In genomic region chr19:51804789-51805188, GRCh38 we compare ENCODE assay signal across 1 cellular context.
TF ChIP-seq lines count a peak whose summit lies in the region.
"Not testable (repeated sequence)": the region's sequence is repeated elsewhere in the genome, so short reads cannot be mapped to it uniquely, and the experiment has no call there.

No MANE protein-coding gene starts in this region.

TF ChIP-seq in HepG2, 621 proteins besides CTCF, POLR2A, EP300 and RAD21 (continues in another document):
- TF ChIP-seq FOXO1 (CRISPR knock-in tag; IDR thresholded peaks at IDR 0.05) (peak; percentile 82; the same call in 1 of the 2 replicates), POGZ (CRISPR knock-in tag; IDR thresholded peaks at IDR 0.05) (peak; percentile 79), ZGPAT (CRISPR knock-in tag; IDR thresholded peaks at IDR 0.05) (0 out of 2 replicates have a peak, but pooled peaks have one; percentile 31), NR2F6 (IDR thresholded peaks at IDR 0.05) (peak; percentile 43; the same call in 1 of the 2 replicates), DPF2 (CRISPR knock-in tag; IDR thresholded peaks at IDR 0.05; ENCODE audit: borderline replicate concordance, low read depth) (peak; percentile 43; the same call in 1 of the 2 replicates), CBX5 (CRISPR knock-in tag; IDR thresholded peaks at IDR 0.05; ENCODE audit: borderline replicate concordance) (peak; percentile 69; the same call in 1 of the 2 replicates), GATAD1 (CRISPR knock-in tag; IDR thresholded peaks at IDR 0.05) (0 out of 2 replicates have a peak, but pooled peaks have one; percentile 19), ZNF614 (CRISPR knock-in tag; IDR thresholded peaks at IDR 0.05; ENCODE audit: borderline replicate concordance) (peak; percentile 74), GABPA (CRISPR knock-in tag; IDR thresholded peaks at IDR 0.05; ENCODE audit: low read depth) (peak; percentile 26; the same call in 1 of the 2 replicates), THAP11 (CRISPR knock-in tag; IDR thresholded peaks at IDR 0.05) (peak; percentile 27; the same call in 1 of the 2 replicates), ZBTB20 (CRISPR knock-in tag; IDR thresholded peaks at IDR 0.05; ENCODE audit: borderline replicate concordance, low read depth) (peak; percentile 98), MEIS2 (CRISPR knock-in tag; IDR thresholded peaks at IDR 0.05) (0 out of 2 replicates have a peak, but pooled peaks have one; percentile 36), ZNF609 (CRISPR knock-in tag; IDR thresholded peaks at IDR 0.05; ENCODE audit: borderline replicate concordance) (peak; percentile 40; the same call in 1 of the 2 replicates), HMGXB4 (CRISPR knock-in tag; IDR thresholded peaks at IDR 0.05; ENCODE audit: borderline replicate concordance in 1 of 2, low read depth in 1 of 2) (0 out of 4 replicates have a peak, but pooled peaks of 1 of the 2 experiments have one; percentile 27), IRF2 (CRISPR knock-in tag; IDR thresholded peaks at IDR 0.05) (peak; percentile 69; the same call in 1 of the 2 replicates), SALL1 (CRISPR knock-in tag; IDR thresholded peaks at IDR 0.05) (peak; percentile 91), ZMYM4 (CRISPR knock-in tag; IDR thresholded peaks at IDR 0.05) (0 out of 2 replicates have a peak, but pooled peaks have one; percentile 21), HDAC2 (CRISPR knock-in tag; IDR thresholded peaks at IDR 0.05) (peak; percentile 59; the same call in 1 of the 2 replicates), GATA4 (IDR thresholded peaks at IDR 0.05; ENCODE audit: borderline replicate concordance, low read depth) (peak; percentile 82; the same call in 1 of the 2 replicates), ZNF792 (CRISPR knock-in tag; IDR thresholded peaks at IDR 0.05) (peak; percentile 58; the same call in 1 of the 2 replicates), FOSL2 (CRISPR knock-in tag; IDR thresholded peaks at IDR 0.05) (peak; percentile 64), ZMAT3 (CRISPR knock-in tag; conservative IDR thresholded peaks at IDR 0.05) (0 out of 2 replicates have a peak, but pooled peaks have one; percentile 41), TRIM24 (CRISPR knock-in tag; IDR thresholded peaks at IDR 0.05) (peak; percentile 94), MED1 (CRISPR knock-in tag; IDR thresholded peaks at IDR 0.05) (peak; percentile 99), TCF7 (IDR thresholded peaks at IDR 0.05; ENCODE audit: low read depth) (peak; percentile 92)
- TF ChIP-seq NR2F6 (CRISPR knock-in tag; IDR thresholded peaks at IDR 0.05); GABPA (IDR thresholded peaks at IDR 0.05; ENCODE audit: low read depth, low read length): not testable (repeated sequence)
- TF ChIP-seq, protein P1, sequence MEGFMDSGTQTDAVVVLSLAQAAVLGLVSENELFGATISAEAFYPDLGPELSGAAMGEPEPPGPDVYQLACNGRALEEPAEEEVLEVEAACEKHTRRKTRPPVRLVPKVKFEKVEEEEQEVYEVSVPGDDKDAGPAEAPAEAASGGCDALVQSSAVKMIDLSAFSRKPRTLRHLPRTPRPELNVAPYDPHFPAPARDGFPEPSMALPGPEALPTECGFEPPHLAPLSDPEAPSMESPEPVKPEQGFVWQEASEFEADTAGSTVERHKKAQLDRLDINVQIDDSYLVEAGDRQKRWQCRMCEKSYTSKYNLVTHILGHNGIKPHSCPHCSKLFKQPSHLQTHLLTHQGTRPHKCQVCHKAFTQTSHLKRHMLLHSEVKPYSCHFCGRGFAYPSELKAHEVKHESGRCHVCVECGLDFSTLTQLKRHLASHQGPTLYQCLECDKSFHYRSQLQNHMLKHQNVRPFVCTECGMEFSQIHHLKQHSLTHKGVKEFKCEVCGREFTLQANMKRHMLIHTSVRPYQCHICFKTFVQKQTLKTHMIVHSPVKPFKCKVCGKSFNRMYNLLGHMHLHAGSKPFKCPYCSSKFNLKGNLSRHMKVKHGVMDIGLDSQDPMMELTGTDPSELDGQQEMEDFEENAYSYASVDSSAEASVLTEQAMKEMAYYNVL (CRISPR knock-in tag; IDR thresholded peaks at IDR 0.05; ENCODE audit: borderline replicate concordance): peak; percentile 99
- TF ChIP-seq, protein P2, sequence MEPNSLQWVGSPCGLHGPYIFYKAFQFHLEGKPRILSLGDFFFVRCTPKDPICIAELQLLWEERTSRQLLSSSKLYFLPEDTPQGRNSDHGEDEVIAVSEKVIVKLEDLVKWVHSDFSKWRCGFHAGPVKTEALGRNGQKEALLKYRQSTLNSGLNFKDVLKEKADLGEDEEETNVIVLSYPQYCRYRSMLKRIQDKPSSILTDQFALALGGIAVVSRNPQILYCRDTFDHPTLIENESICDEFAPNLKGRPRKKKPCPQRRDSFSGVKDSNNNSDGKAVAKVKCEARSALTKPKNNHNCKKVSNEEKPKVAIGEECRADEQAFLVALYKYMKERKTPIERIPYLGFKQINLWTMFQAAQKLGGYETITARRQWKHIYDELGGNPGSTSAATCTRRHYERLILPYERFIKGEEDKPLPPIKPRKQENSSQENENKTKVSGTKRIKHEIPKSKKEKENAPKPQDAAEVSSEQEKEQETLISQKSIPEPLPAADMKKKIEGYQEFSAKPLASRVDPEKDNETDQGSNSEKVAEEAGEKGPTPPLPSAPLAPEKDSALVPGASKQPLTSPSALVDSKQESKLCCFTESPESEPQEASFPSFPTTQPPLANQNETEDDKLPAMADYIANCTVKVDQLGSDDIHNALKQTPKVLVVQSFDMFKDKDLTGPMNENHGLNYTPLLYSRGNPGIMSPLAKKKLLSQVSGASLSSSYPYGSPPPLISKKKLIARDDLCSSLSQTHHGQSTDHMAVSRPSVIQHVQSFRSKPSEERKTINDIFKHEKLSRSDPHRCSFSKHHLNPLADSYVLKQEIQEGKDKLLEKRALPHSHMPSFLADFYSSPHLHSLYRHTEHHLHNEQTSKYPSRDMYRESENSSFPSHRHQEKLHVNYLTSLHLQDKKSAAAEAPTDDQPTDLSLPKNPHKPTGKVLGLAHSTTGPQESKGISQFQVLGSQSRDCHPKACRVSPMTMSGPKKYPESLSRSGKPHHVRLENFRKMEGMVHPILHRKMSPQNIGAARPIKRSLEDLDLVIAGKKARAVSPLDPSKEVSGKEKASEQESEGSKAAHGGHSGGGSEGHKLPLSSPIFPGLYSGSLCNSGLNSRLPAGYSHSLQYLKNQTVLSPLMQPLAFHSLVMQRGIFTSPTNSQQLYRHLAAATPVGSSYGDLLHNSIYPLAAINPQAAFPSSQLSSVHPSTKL (CRISPR knock-in tag; IDR thresholded peaks at IDR 0.05): peak; percentile 88
- TF ChIP-seq, protein P3, sequence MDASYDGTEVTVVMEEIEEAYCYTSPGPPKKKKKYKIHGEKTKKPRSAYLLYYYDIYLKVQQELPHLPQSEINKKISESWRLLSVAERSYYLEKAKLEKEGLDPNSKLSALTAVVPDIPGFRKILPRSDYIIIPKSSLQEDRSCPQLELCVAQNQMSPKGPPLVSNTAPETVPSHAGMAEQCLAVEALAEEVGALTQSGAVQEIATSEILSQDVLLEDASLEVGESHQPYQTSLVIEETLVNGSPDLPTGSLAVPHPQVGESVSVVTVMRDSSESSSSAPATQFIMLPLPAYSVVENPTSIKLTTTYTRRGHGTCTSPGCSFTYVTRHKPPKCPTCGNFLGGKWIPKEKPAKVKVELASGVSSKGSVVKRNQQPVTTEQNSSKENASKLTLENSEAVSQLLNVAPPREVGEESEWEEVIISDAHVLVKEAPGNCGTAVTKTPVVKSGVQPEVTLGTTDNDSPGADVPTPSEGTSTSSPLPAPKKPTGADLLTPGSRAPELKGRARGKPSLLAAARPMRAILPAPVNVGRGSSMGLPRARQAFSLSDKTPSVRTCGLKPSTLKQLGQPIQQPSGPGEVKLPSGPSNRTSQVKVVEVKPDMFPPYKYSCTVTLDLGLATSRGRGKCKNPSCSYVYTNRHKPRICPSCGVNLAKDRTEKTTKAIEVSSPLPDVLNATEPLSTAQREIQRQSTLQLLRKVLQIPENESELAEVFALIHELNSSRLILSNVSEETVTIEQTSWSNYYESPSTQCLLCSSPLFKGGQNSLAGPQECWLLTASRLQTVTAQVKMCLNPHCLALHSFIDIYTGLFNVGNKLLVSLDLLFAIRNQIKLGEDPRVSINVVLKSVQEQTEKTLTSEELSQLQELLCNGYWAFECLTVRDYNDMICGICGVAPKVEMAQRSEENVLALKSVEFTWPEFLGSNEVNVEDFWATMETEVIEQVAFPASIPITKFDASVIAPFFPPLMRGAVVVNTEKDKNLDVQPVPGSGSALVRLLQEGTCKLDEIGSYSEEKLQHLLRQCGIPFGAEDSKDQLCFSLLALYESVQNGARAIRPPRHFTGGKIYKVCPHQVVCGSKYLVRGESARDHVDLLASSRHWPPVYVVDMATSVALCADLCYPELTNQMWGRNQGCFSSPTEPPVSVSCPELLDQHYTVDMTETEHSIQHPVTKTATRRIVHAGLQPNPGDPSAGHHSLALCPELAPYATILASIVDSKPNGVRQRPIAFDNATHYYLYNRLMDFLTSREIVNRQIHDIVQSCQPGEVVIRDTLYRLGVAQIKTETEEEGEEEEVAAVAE (CRISPR knock-in tag; IDR thresholded peaks at IDR 0.05; ENCODE audit: borderline replicate concordance): 0 out of 2 replicates have a peak, but pooled peaks have one; percentile 46
- TF ChIP-seq, protein P4, sequence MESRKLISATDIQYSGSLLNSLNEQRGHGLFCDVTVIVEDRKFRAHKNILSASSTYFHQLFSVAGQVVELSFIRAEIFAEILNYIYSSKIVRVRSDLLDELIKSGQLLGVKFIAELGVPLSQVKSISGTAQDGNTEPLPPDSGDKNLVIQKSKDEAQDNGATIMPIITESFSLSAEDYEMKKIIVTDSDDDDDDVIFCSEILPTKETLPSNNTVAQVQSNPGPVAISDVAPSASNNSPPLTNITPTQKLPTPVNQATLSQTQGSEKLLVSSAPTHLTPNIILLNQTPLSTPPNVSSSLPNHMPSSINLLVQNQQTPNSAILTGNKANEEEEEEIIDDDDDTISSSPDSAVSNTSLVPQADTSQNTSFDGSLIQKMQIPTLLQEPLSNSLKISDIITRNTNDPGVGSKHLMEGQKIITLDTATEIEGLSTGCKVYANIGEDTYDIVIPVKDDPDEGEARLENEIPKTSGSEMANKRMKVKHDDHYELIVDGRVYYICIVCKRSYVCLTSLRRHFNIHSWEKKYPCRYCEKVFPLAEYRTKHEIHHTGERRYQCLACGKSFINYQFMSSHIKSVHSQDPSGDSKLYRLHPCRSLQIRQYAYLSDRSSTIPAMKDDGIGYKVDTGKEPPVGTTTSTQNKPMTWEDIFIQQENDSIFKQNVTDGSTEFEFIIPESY (CRISPR knock-in tag; IDR thresholded peaks at IDR 0.05): peak; percentile 13; the same call in 1 of the 2 replicates
